21 cellular contexts compared by ENCODE assay signal in the genomic region with DNA sequence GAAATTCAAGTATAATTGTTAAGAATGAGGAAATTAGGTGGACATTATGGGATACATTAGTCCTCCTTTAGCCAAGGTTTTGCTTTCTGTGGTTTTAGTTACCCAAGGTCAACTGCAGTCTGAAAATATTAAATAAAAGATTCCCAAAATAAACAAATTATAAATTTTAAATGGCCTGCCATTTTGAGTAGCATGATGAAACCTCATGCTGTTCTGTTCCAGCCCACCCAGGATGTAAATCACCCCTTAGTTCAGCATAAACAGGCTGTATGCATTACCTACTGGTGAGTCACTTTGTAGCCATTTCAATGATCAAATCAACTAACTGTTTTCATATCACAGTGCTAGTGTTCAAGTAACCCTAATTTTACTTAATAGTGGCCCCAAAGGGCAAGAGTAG.
DNase-seq lines count a peak whose midpoint lies in the region; ATAC-seq and TF ChIP-seq lines count a peak whose summit lies in the region.
"Had no signal": no experiment of that assay in that cellular context is flagged by ENCODE, and none has a peak within 500 bp of the region (broad histone marks: within the 10 kb centered on the region; RNA-seq: fewer than 3 reads in every experiment).

No MANE protein-coding gene starts in this region.

- H3K4me1 ChIP-seq in endodermal cell (ENCODE audit: control insufficient read depth, insufficient read depth, low read length) (no peaks in the 10 kb centered on the region), esophagus squamous epithelium (no peaks in the 10 kb centered on the region)
- H3K4me1 ChIP-seq: BE2C, psoas muscle, tibial artery had no signal

- H3K4me3 Mint-ChIP-seq in endodermal cell: no peak overlapping the region

- no peaks in the 10 kb centered on the region for H3K36me3 ChIP-seq in endodermal cell (ENCODE audit: control insufficient read depth, insufficient read depth, low read length)
- no peaks in the 10 kb centered on the region for H3K36me3 ChIP-seq in esophagus squamous epithelium
- H3K36me3 ChIP-seq: BE2C, tibial artery had no signal

- H3K4me3 ChIP-seq in endodermal cell (ENCODE audit: low read length) (peak overlapping the region; percentile 58), esophagus squamous epithelium (no peak overlapping the region)
- H3K4me3 ChIP-seq: body of pancreas, GM12878, psoas muscle, tibial artery had no signal

- no peak for TF ChIP-seq CTCF in endodermal cell (conservative IDR thresholded peaks at IDR 0.05)
- no peak for TF ChIP-seq CTCF in esophagus squamous epithelium (IDR thresholded peaks at IDR 0.05)
- TF ChIP-seq CTCF in GM10248 (IDR thresholded peaks at IDR 0.05; ENCODE audit: control extremely low read depth, extremely low read depth, low read depth, missing control alignments): no peak

- H3K36me3 Mint-ChIP-seq in endodermal cell (ENCODE audit: low read depth): peaks cover 8% of the 10 kb centered on the region

- H3K27ac ChIP-seq in endodermal cell (ENCODE audit: low read depth, low read length) (no peak overlapping the region), esophagus squamous epithelium (no peak overlapping the region)
- H3K27ac ChIP-seq: body of pancreas, KMS-11, psoas muscle, tibial artery, VCaP had no signal

- H3K27me3 ChIP-seq in endodermal cell (ENCODE audit: control insufficient read depth, insufficient read depth, low read length, poor library complexity, severe bottlenecking): no peaks in the 10 kb centered on the region
- H3K27me3 ChIP-seq in esophagus squamous epithelium: no peaks in the 10 kb centered on the region
- H3K27me3 ChIP-seq: BE2C, body of pancreas, tibial artery had no signal

- POLR2A ChIA-PET in GM10248 (lab: Yijun Ruan, JAX): no interaction called here

- CTCF ChIA-PET in GM10248 (lab: Yijun Ruan, JAX): no interaction called here

- peaks cover 9% of the 10 kb centered on the region for H3K4me1 Mint-ChIP-seq in endodermal cell

- ATAC-seq in HG03460 (IDR thresholded peaks at IDR 0.05; ENCODE audit: unreplicated experiment) (no peak), GM19467 (IDR thresholded peaks at IDR 0.05; ENCODE audit: unreplicated experiment) (no peak)
- ATAC-seq: body of pancreas, GM12878, psoas muscle had no signal

- no peak for TF ChIP-seq POLR2A in esophagus squamous epithelium (IDR thresholded peaks at IDR 0.05)

- H3K27me3 Mint-ChIP-seq in endodermal cell (ENCODE audit: insufficient read depth): no peaks in the 10 kb centered on the region

- H3K9me3 Mint-ChIP-seq in endodermal cell: peaks cover 36% of the 10 kb centered on the region

- H3K27ac Mint-ChIP-seq in endodermal cell: no peak overlapping the region

- H3K9me3 ChIP-seq in endodermal cell (ENCODE audit: control insufficient read depth, low read length): peaks cover 42% of the 10 kb centered on the region
- no peaks in the 10 kb centered on the region for H3K9me3 ChIP-seq in esophagus squamous epithelium
- H3K9me3 ChIP-seq: BE2C, body of pancreas, psoas muscle, tibial artery had no signal

- intact Hi-C loops in esophagus squamous epithelium (cut with DNase I): no loop called here

- no peak overlapping the region for H3K9ac ChIP-seq in endodermal cell (ENCODE audit: extremely low read depth, low read length, poor library complexity, severe bottlenecking)
- H3K9ac ChIP-seq: KMS-11 had no signal

- DNase-seq in GM03348 (ENCODE audit: low spot score) (peak; percentile 5), NCI-H69 (lab: John Stamatoyannopoulos, UW) (peak; percentile 43), endodermal cell (no peak), non-pigmented ciliary epithelial cell (ENCODE audit: low read depth) (peak; percentile 68), esophagus squamous epithelium (lab: John Stamatoyannopoulos, UW) (no peak), GM10248 (ENCODE audit: extremely low spot score) (no peak)
- DNase-seq: BE2C; body of pancreas; DMS53; effector CD8-positive, alpha-beta T cell; NCI-H1436 treated with DMSO at 0.1 percent for 48 hours; NCI-H446; psoas muscle; stimulated activated CD4-positive, alpha-beta T cell treated with anti-CD3 and anti-CD28 coated beads, Interleukin-2, amount 100 ng/mL, for 24 hours; stimulated activated CD8-positive, alpha-beta memory T cell treated with anti-CD3 and anti-CD28 coated beads, Interleukin-4, amount 100 ng/mL, for 48 hours; tibial artery had no signal

Comparison
In these comparisons a context has a peak if more than half of its experiments do, and no peak if none do; other contexts are left out.
1. DNase-seq: peak in GM03348 (single experiment), NCI-H69 (single experiment) and non-pigmented ciliary epithelial cell (single experiment); none in endodermal cell (single experiment), esophagus squamous epithelium (single experiment) and GM10248 (single experiment).